8 cellular contexts compared by ENCODE assay signal in genomic region chr7:42237162-42237821, GRCh38. TPM values are rescaled to one million over a fixed set of nuclear protein-coding genes. Genes with fewer than 3 reads are reported as not detected.
DNase-seq lines count a peak whose midpoint lies in the region; ATAC-seq and TF ChIP-seq lines count a peak whose summit lies in the region.

TSS of gene GLI3 (minus strand) at chr7:42237209. CDS start at chr7:42223253, 13,956 bp downstream.

- peak within 1 kb of the TSS; percentile 80 for H3K4me2 ChIP-seq in hepatocyte

- H3K27ac ChIP-seq in hepatocyte: peak within 1 kb of the TSS; percentile 96
- H3K27ac ChIP-seq in psoas muscle: peak within 1 kb of the TSS; percentile 81

- intact Hi-C loops in psoas muscle (cut with DNase I): loop anchor here in 1 of 2 donors (10.0 kb wide), 1 partner anchor 262 kb away; no protein-coding TSS in a partner anchor

- H3K4me1 ChIP-seq in hepatocyte (ENCODE audit: insufficient read depth) (peaks cover 23% of the 10 kb centered on the region), psoas muscle (peaks cover 10% of the 10 kb centered on the region)

- H2AFZ ChIP-seq in hepatocyte: peak within 1 kb of the TSS; percentile 80

- peak; percentile 85 to 92 (median 88) for ATAC-seq in psoas muscle

- peak; percentile 60 for DNase-seq in activated CD8-positive, alpha-beta memory T cell treated with anti-CD3 and anti-CD28 coated beads for 24 hours
- no peak for DNase-seq in activated CD8-positive, alpha-beta memory T cell treated with anti-CD3 and anti-CD28 coated beads, Interleukin-2, amount 50 U/mL, for 4 hours
- DNase-seq in HFF-Myc (ENCODE audit: extremely low read depth, low read depth) (peak; percentile 83), NCI-H2107 treated with DMSO at 0.1 percent for 48 hours (lab: John Stamatoyannopoulos, UW; ENCODE audit: unreplicated experiment) (peak; percentile 36), astrocyte of the spinal cord (ENCODE audit: low read depth, low spot score) (peak; percentile 94), hepatocyte (ENCODE audit: low spot score) (peak; percentile 89), psoas muscle (peak; percentile 88 to 91), NCI-H1092 (lab: John Stamatoyannopoulos, UW) (no peak)

- H3K4me3 ChIP-seq in HFF-Myc (replicated peaks; ENCODE audit: low read depth, low read length): peak within 1 kb of the TSS; percentile 66
- H3K4me3 ChIP-seq in astrocyte of the spinal cord (ENCODE audit: low read depth, low read length): peak within 1 kb of the TSS; percentile 81
- peak within 1 kb of the TSS; percentile 83 for H3K4me3 ChIP-seq in hepatocyte
- peak within 1 kb of the TSS; percentile 69 for H3K4me3 ChIP-seq in psoas muscle

- in situ Hi-C loops in astrocyte of the spinal cord (cut with HindIII; ENCODE audit: low sequenced_read_pairs): no loop called here

- 0% methylated on average over 20 of the region's 58 CpGs for WGBS in hepatocyte (ENCODE audit: low lambda C conversion rate, missing lambda C conversion rate)
- WGBS in psoas muscle, 3 donors: 0 to 2% (median 1%) methylated on average over 32 to 58 of the region's 58 CpGs

- no peak for TF ChIP-seq CTCF in HFF-Myc (IDR thresholded peaks at IDR 0.05; ENCODE audit: low read depth, low read length, missing control alignments)
- TF ChIP-seq CTCF in astrocyte of the spinal cord (IDR thresholded peaks at IDR 0.05; ENCODE audit: low read depth, low read length): peak; percentile 24
- peak; percentile 32 for TF ChIP-seq CTCF in hepatocyte (IDR thresholded peaks at IDR 0.05; ENCODE audit: poor library complexity)
- peak; percentile 17 for TF ChIP-seq CTCF in psoas muscle (IDR thresholded peaks at IDR 0.05)

- peaks cover 6% of the 10 kb centered on the region for H4K20me1 ChIP-seq in hepatocyte (ENCODE audit: insufficient read depth, poor library complexity, severe bottlenecking)

- H3K79me2 ChIP-seq in hepatocyte: peaks cover 13% of the 10 kb centered on the region

- H3K36me3 ChIP-seq in hepatocyte (replicated peaks; ENCODE audit: insufficient read depth, low read depth) (no peaks in the 10 kb centered on the region), psoas muscle (ENCODE audit: insufficient read depth in 1 of 2, low read depth in 1 of 2) (no peaks in the 10 kb centered on the region)

- H3K27me3 ChIP-seq in hepatocyte: peaks cover 40% of the 10 kb centered on the region
- H3K27me3 ChIP-seq in psoas muscle (ENCODE audit: insufficient read depth in 3 of 3, low read length in 2 of 3): no peaks in the 10 kb centered on the region

- no peaks in the 10 kb centered on the region for H3K9me2 ChIP-seq in hepatocyte (replicated peaks; ENCODE audit: insufficient read depth)

- H3K9me3 ChIP-seq in hepatocyte (ENCODE audit: low read depth): no peaks in the 10 kb centered on the region
- H3K9me3 ChIP-seq in psoas muscle: no peaks in the 10 kb centered on the region

RNA-seq across cellular contexts. Expression of gene GLI3, which starts in this region (rescaled TPM):
- total RNA-seq in hepatocyte: 3.6 and 5.5 TPM in 2 replicates
- 20.0 and 25.2 TPM in 2 replicates for polyA plus RNA-seq in hepatocyte
- 1 to 10 TPM; 3.2 to 4.9 (median 4.1) TPM for total RNA-seq in psoas muscle
- polyA plus RNA-seq in psoas muscle: 1 to 10 TPM in 1 of 3 donors, under 1 TPM in 2; 0.24 to 1.2 (median 0.26) TPM

Comparison
In these comparisons a context has a peak if more than half of its experiments do, and no peak if none do; other contexts are left out.
1. DNase-seq: peak in activated CD8-positive, alpha-beta memory T cell treated with anti-CD3 and anti-CD28 coated beads for 24 hours (single experiment), HFF-Myc (single experiment), NCI-H2107 treated with DMSO at 0.1 percent for 48 hours (single experiment), astrocyte of the spinal cord (single experiment), hepatocyte (single experiment) and psoas muscle (2 of 2); none in activated CD8-positive, alpha-beta memory T cell treated with anti-CD3 and anti-CD28 coated beads, Interleukin-2, amount 50 U/mL, for 4 hours (single experiment) and NCI-H1092 (single experiment).
2. Peak in every context shown above with its lines, with median percentiles within 50 percentile points of each other: H3K4me3 ChIP-seq.